ENCODE assay signal across 23 cellular contexts in the genomic region with DNA sequence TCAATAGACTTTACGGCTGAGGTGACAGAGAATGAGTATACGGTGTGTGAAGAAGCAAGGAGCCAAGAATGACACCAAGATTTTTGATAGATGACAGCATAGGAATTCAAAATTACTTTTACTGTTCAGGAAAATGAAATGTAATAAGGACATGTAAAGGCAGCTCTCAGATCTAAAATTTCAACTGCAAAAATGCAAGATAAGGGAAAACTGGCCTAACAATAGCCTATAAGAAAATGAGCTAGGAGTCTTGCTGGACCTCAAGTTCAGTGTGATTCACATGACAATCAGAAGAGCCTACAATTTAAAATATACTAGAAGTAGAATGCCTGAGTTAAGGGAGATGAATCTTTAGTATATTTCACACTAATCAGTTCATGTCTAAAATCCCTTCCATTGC.
"Had no signal": no experiment of that assay in that cellular context is flagged by ENCODE, and none has a peak within 500 bp of the region (broad histone marks: within the 10 kb centered on the region; RNA-seq: fewer than 3 reads in every experiment).

No MANE protein-coding gene starts in this region.

- ATAC-seq: Right ventricle myocardium inferior, SK-N-SH treated with all-trans-retinoic acid at 6 μM for 48 hours, T-helper 17 cell had no signal

- H3K27me3 ChIP-seq: Peyer's patch, SJCRH30 had no signal

- H3K36me3 ChIP-seq: Peyer's patch, SJCRH30 had no signal

- H3K9me3 ChIP-seq: Peyer's patch, SJCRH30 had no signal

- H3K4me2 ChIP-seq: PC-9 had no signal

- H2AFZ ChIP-seq: PC-9 had no signal

- DNase-seq: Kasumi-1; KG1; NCI-H1092; NCI-H1105 treated with DMSO at 0.1 percent for 48 hours; NCI-H1417 treated with DMSO at 0.1 percent for 48 hours; NCI-H146; NCI-H1694 treated with DMSO at 0.1 percent for 48 hours; NCI-H1930; NCI-H2081; NCI-H2107; NCI-H2227 treated with DMSO at 0.1 percent for 48 hours; NCI-H524; NCI-H526 treated with DMSO at 0.1 percent for 48 hours; NCI-H774; NK-92 treated with Interleukin-12 subunit alpha and Interleukin-12 subunit beta, amount 100 ng/mL, for 24 hours; PC-9; Peyer's patch; SHP77 treated with DMSO at 0.1 percent for 48 hours; SJCRH30; T-helper 1 cell; T-helper 17 cell had no signal

- H3K4me3 ChIP-seq: PC-9, Peyer's patch, SJCRH30 had no signal

- H3K4me1 ChIP-seq: SJCRH30 had no signal

- H3K27ac ChIP-seq: PC-9, Peyer's patch, SJCRH30 had no signal
